ENCODE assay signal across 25 cellular contexts in the genomic region with DNA sequence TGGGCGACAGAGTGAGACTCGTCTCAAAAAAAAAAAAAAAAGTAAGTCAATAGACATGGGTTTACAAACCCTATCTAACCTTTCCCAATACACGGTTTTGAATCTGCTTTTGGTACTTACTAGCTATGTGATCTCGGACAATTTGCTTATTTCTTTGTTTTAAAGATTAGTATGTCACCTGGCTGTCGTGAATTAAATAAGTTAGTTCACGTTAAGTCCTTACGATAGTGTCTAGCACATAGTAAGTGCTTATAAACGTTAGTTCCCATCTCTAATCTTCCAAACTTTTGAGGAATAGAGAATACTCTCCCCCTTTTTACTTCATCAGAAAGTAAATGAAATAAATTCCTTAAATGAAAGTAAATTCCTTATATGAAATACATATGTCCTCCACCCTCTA.
A peak's percentile ranks its signal among the peaks of the same experiment; 100 is the strongest.
DNase-seq lines count a peak whose midpoint lies in the region; ATAC-seq, FAIRE-seq and TF ChIP-seq lines count a peak whose summit lies in the region.
"Had no signal": no experiment of that assay in that cellular context is flagged by ENCODE, and none has a peak within 500 bp of the region (broad histone marks: within the 10 kb centered on the region; RNA-seq: fewer than 3 reads in every experiment).

No MANE protein-coding gene starts in this region.

- peaks cover 30% of the 10 kb centered on the region for H3K36me3 Mint-ChIP-seq in stimulated activated memory B cell treated with anti-CD40 and anti-IgM and Interleukin-4, amounts not matched to agents 10 μg/mL and 1 μg/mL and 100 μg/mL, for 72 hours
- H3K36me3 Mint-ChIP-seq: CD4-positive, CD25-positive, alpha-beta regulatory T cell had no signal

- DNase-seq in A549 (ENCODE audit: low read depth in 1 of 2, low spot score in 1 of 2) (no peak), SK-N-MC (ENCODE audit: low read depth, low spot score) (no peak), T1000 (lab: John Stamatoyannopoulos, UW) (no peak)
- DNase-seq: ACHN; BE2C; C1 segment of cervical spinal cord; CD4-positive, alpha-beta memory T cell; CD4-positive, CD25-positive, alpha-beta regulatory T cell; CD8-positive, alpha-beta memory T cell; COR-L47; DMS 273 treated with DMSO at 0.1 percent for 48 hours; DMS153; DMS53; DMS79; DND-41; EL; GDM1 had no signal

- H3K9me3 Mint-ChIP-seq in stimulated activated memory B cell treated with anti-CD40 and anti-IgM and Interleukin-4, amounts not matched to agents 10 μg/mL and 1 μg/mL and 100 μg/mL, for 72 hours: no peaks in the 10 kb centered on the region
- H3K9me3 Mint-ChIP-seq: CD4-positive, alpha-beta memory T cell; CD4-positive, CD25-positive, alpha-beta regulatory T cell; CD8-positive, alpha-beta memory T cell had no signal

- TF ChIP-seq RAD21 in A549 (conservative IDR thresholded peaks at IDR 0.05 in 1 of 2, IDR thresholded peaks at IDR 0.05 in 1 of 2): no peak

- H3K27ac ChIP-seq in A549 (no peak overlapping the region), SK-N-MC (peak overlapping the region; percentile 74)
- H3K27ac ChIP-seq: 22Rv1, BLaER1 had no signal

- TF ChIP-seq POLR2A in A549 (IDR thresholded peaks at IDR 0.05; ENCODE audit: low read length): no peak

- peaks cover 3% of the 10 kb centered on the region; the same call in 2 of the 3 replicates for H3K4me1 ChIP-seq in A549
- H3K4me1 ChIP-seq: BE2C, BLaER1 had no signal

- H3K4me3 ChIP-seq in A549: no peak overlapping the region
- H3K4me3 ChIP-seq in SK-N-MC: peak overlapping the region; percentile 59
- H3K4me3 ChIP-seq: BLaER1, GM12878 had no signal

- peak; percentile 56 for FAIRE-seq in A549 (lab: Jason Lieb, UNC)
- FAIRE-seq: GM12878, GM12892, GM18507 had no signal

- TF ChIP-seq CTCF in A549 (IDR thresholded peaks at IDR 0.05): no peak

- H3K27ac Mint-ChIP-seq in stimulated activated memory B cell treated with anti-CD40 and anti-IgM and Interleukin-4, amounts not matched to agents 10 μg/mL and 1 μg/mL and 100 μg/mL, for 72 hours: peak overlapping the region; percentile 30
- H3K27ac Mint-ChIP-seq: CD14-positive monocyte; CD4-positive, alpha-beta memory T cell; CD4-positive, CD25-positive, alpha-beta regulatory T cell had no signal

- H3K36me3 ChIP-seq in SK-N-MC (ENCODE audit: insufficient read depth, low read length): no peaks in the 10 kb centered on the region
- H3K36me3 ChIP-seq: BE2C, BLaER1 had no signal

- H3K9ac ChIP-seq in SK-N-MC (ENCODE audit: insufficient read length): no peak overlapping the region
- H3K9ac ChIP-seq: BLaER1 had no signal

- ATAC-seq in A549: no peak
- no peak for ATAC-seq in stimulated activated memory B cell treated with anti-CD40 and anti-IgM and Interleukin-4, amounts not matched to agents 10 μg/mL and 1 μg/mL and 100 μg/mL, for 72 hours
- no peak for ATAC-seq in HG02571 (IDR thresholded peaks at IDR 0.05; ENCODE audit: unreplicated experiment)
- ATAC-seq: GM12878 had no signal

- H3K9me3 ChIP-seq in A549 (no peaks in the 10 kb centered on the region), SK-N-MC (ENCODE audit: low read depth, low read length) (no peaks in the 10 kb centered on the region)
- H3K9me3 ChIP-seq: BE2C, BLaER1 had no signal

- CTCF ChIA-PET in A549 (lab: Yijun Ruan, JAX): interaction anchor here (1.0 to 1.8 kb wide), 3 partner anchors 163 to 212 kb away, joined by 3 read pairs; no protein-coding TSS in a partner anchor

- TF ChIP-seq EP300 in A549 (IDR thresholded peaks at IDR 0.05): no peak

- no peak overlapping the region for H3K4me2 ChIP-seq in A549
- H3K4me2 ChIP-seq: BLaER1 had no signal

- no peak overlapping the region for H3K4me3 Mint-ChIP-seq in stimulated activated memory B cell treated with anti-CD40 and anti-IgM and Interleukin-4, amounts not matched to agents 10 μg/mL and 1 μg/mL and 100 μg/mL, for 72 hours
- H3K4me3 Mint-ChIP-seq: CD14-positive monocyte; CD4-positive, alpha-beta memory T cell; CD4-positive, CD25-positive, alpha-beta regulatory T cell; CD8-positive, alpha-beta memory T cell had no signal

- H3K27me3 Mint-ChIP-seq in stimulated activated memory B cell treated with anti-CD40 and anti-IgM and Interleukin-4, amounts not matched to agents 10 μg/mL and 1 μg/mL and 100 μg/mL, for 72 hours: no peaks in the 10 kb centered on the region
- H3K27me3 Mint-ChIP-seq: CD4-positive, alpha-beta memory T cell; CD8-positive, alpha-beta memory T cell had no signal

- H3K4me1 Mint-ChIP-seq in stimulated activated memory B cell treated with anti-CD40 and anti-IgM and Interleukin-4, amounts not matched to agents 10 μg/mL and 1 μg/mL and 100 μg/mL, for 72 hours: peaks cover 15% of the 10 kb centered on the region
- H3K4me1 Mint-ChIP-seq: CD4-positive, alpha-beta memory T cell; CD8-positive, alpha-beta memory T cell had no signal

- 88% methylated on average over 8 of the region's 8 CpGs for WGBS in A549 (ENCODE audit: missing lambda C conversion rate)

- POLR2A ChIA-PET in A549 (lab: Yijun Ruan, JAX): no interaction called here

TF ChIP-seq in A549, 52 proteins besides CTCF, POLR2A, EP300 and RAD21:
- TF ChIP-seq NPAS2 (CRISPR knock-in tag; IDR thresholded peaks at IDR 0.05; ENCODE audit: borderline replicate concordance) (no peak), ZNF302 (CRISPR knock-in tag; IDR thresholded peaks at IDR 0.05) (no peak), HDAC2 (IDR thresholded peaks at IDR 0.05) (no peak), HOXB5 (CRISPR knock-in tag; IDR thresholded peaks at IDR 0.05) (no peak), GATA3 (IDR thresholded peaks at IDR 0.05; ENCODE audit: borderline replicate concordance) (no peak), RCOR1 (IDR thresholded peaks at IDR 0.05; ENCODE audit: low read depth, low read length) (no peak), TP53 (CRISPR knock-in tag; IDR thresholded peaks at IDR 0.05) (no peak), CHD4 (IDR thresholded peaks at IDR 0.05; ENCODE audit: borderline replicate concordance) (no peak), KDM1A (IDR thresholded peaks at IDR 0.05; ENCODE audit: low read depth) (no peak), CEBPB (IDR thresholded peaks at IDR 0.05) (no peak), EHMT2 (IDR thresholded peaks at IDR 0.05; ENCODE audit: low read depth) (no peak), HOXA7 (CRISPR knock-in tag; IDR thresholded peaks at IDR 0.05) (no peak), NFE2L2 (conservative IDR thresholded peaks at IDR 0.05; ENCODE audit: low read length) (no peak), FOSL2 (IDR thresholded peaks at IDR 0.05) (no peak), FOSL2 (CRISPR knock-in tag; IDR thresholded peaks at IDR 0.05) (no peak)
- TF ChIP-seq, protein P1, sequence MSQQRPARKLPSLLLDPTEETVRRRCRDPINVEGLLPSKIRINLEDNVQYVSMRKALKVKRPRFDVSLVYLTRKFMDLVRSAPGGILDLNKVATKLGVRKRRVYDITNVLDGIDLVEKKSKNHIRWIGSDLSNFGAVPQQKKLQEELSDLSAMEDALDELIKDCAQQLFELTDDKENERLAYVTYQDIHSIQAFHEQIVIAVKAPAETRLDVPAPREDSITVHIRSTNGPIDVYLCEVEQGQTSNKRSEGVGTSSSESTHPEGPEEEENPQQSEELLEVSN (IDR thresholded peaks at IDR 0.05; ENCODE audit: borderline replicate concordance, low read depth): no peak
- TF ChIP-seq, protein P2, sequence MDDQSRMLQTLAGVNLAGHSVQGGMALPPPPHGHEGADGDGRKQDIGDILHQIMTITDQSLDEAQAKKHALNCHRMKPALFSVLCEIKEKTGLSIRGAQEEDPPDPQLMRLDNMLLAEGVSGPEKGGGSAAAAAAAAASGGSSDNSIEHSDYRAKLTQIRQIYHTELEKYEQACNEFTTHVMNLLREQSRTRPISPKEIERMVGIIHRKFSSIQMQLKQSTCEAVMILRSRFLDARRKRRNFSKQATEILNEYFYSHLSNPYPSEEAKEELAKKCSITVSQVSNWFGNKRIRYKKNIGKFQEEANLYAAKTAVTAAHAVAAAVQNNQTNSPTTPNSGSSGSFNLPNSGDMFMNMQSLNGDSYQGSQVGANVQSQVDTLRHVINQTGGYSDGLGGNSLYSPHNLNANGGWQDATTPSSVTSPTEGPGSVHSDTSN (IDR thresholded peaks at IDR 0.05): no peak
- TF ChIP-seq, protein P3, sequence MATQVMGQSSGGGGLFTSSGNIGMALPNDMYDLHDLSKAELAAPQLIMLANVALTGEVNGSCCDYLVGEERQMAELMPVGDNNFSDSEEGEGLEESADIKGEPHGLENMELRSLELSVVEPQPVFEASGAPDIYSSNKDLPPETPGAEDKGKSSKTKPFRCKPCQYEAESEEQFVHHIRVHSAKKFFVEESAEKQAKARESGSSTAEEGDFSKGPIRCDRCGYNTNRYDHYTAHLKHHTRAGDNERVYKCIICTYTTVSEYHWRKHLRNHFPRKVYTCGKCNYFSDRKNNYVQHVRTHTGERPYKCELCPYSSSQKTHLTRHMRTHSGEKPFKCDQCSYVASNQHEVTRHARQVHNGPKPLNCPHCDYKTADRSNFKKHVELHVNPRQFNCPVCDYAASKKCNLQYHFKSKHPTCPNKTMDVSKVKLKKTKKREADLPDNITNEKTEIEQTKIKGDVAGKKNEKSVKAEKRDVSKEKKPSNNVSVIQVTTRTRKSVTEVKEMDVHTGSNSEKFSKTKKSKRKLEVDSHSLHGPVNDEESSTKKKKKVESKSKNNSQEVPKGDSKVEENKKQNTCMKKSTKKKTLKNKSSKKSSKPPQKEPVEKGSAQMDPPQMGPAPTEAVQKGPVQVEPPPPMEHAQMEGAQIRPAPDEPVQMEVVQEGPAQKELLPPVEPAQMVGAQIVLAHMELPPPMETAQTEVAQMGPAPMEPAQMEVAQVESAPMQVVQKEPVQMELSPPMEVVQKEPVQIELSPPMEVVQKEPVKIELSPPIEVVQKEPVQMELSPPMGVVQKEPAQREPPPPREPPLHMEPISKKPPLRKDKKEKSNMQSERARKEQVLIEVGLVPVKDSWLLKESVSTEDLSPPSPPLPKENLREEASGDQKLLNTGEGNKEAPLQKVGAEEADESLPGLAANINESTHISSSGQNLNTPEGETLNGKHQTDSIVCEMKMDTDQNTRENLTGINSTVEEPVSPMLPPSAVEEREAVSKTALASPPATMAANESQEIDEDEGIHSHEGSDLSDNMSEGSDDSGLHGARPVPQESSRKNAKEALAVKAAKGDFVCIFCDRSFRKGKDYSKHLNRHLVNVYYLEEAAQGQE (IDR thresholded peaks at IDR 0.05): no peak
- TF ChIP-seq, protein P4, sequence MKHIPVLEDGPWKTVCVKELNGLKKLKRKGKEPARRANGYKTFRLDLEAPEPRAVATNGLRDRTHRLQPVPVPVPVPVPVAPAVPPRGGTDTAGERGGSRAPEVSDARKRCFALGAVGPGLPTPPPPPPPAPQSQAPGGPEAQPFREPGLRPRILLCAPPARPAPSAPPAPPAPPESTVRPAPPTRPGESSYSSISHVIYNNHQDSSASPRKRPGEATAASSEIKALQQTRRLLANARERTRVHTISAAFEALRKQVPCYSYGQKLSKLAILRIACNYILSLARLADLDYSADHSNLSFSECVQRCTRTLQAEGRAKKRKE (CRISPR knock-in tag; IDR thresholded peaks at IDR 0.05; ENCODE audit: low read depth): no peak
